In the genomic region with DNA sequence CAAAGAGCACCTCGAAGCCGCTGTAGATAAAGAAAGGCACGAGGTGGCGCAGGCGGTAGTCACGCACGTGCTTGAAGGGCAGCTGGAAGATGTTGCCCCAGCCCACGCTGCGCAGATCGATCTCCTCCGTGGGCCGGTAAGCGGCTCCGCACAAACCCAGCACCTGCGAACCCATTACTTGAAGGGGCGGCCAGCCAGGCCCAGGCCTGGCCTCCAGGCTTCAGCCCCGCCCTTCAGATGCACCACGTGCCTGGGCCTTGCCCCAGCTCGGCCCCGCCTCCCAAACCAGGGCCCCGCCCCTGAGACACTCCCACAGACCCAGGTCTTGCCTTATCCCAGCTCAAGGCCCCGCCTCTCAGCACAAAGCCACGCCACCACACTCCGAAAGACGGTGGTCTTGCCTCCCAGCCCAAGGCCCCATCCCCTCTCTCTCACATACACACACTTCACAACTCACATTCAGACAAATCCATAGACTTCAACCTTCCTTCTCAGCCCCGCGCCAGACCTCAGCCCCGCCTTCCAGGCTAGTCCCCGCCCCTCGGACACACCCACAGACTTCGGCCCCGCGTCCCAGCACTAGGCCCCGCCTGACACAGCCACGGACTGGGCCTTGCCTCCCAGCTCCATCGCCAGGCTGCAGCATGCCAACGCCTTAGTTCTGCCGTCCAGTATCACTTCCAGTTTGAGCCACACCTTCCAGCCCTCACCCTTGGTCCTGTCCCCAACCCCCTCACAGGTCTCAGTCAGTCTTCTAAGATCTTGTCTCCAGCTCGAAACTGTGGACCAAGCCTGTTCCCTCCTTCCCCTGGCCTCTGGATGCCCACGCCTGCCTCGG, we compare ENCODE assay signal across 9 cellular contexts. TPM values are rescaled to one million over a fixed set of nuclear protein-coding genes. Genes with fewer than 3 reads are reported as not detected.
DNase-seq lines count a peak whose midpoint lies in the region; ATAC-seq and TF ChIP-seq lines count a peak whose summit lies in the region.
"Had no signal": no experiment of that assay in that cellular context is flagged by ENCODE, and none has a peak within 500 bp of the region (broad histone marks: within the 10 kb centered on the region; RNA-seq: fewer than 3 reads in every experiment).

No MANE protein-coding gene starts in this region.

- H3K9me3 Mint-ChIP-seq in activated CD4-positive, alpha-beta T cell treated with anti-CD3 and anti-CD28 coated beads for 36 hours (ENCODE audit: low read depth): no peaks in the 10 kb centered on the region
- H3K9me3 Mint-ChIP-seq: CD8-positive, alpha-beta memory T cell had no signal

- H3K27me3 Mint-ChIP-seq in activated CD4-positive, alpha-beta T cell treated with anti-CD3 and anti-CD28 coated beads for 36 hours: no peaks in the 10 kb centered on the region
- H3K27me3 Mint-ChIP-seq: CD8-positive, alpha-beta memory T cell had no signal

- peak; percentile 91 for ATAC-seq in activated CD4-positive, alpha-beta T cell treated with anti-CD3 and anti-CD28 coated beads for 36 hours
- peak; percentile 79 for ATAC-seq in SK-N-SH treated with all-trans-retinoic acid at 6 μM for 48 hours
- ATAC-seq in esophagus mucosa: peak; percentile 62
- ATAC-seq in psoas muscle: peak; percentile 74 to 90 (median 82)

- H3K4me1 ChIP-seq in psoas muscle: no peaks in the 10 kb centered on the region

- WGBS in psoas muscle, 3 donors: 62 to 69% (median 65%) methylated on average over 36 to 41 of the region's 41 CpGs

- H3K27me3 ChIP-seq in psoas muscle (ENCODE audit: insufficient read depth in 3 of 3, low read length in 2 of 3): peaks cover 0 to 1% (median 0%) of the 10 kb centered on the region in 3 donors

- H3K4me3 Mint-ChIP-seq in activated CD4-positive, alpha-beta T cell treated with anti-CD3 and anti-CD28 coated beads for 36 hours: no peak overlapping the region

- H3K27ac Mint-ChIP-seq in activated CD4-positive, alpha-beta T cell treated with anti-CD3 and anti-CD28 coated beads for 36 hours: no peak overlapping the region

- POLR2A ChIA-PET in activated CD4-positive, alpha-beta T cell treated with anti-CD3 and anti-CD28 coated beads for 36 hours (lab: Charles Lee): no interaction called here

- H3K9me3 ChIP-seq in psoas muscle: no peaks in the 10 kb centered on the region

- H3K4me3 ChIP-seq in psoas muscle: no peak overlapping the region

- CTCF ChIA-PET in activated CD4-positive, alpha-beta T cell treated with anti-CD3 and anti-CD28 coated beads for 36 hours (lab: Charles Lee): no interaction called here

- no peak for TF ChIP-seq CTCF in psoas muscle (IDR thresholded peaks at IDR 0.05)

- H3K27ac ChIP-seq in psoas muscle: no peak overlapping the region

- peaks cover 20% of the 10 kb centered on the region for H3K4me1 Mint-ChIP-seq in activated CD4-positive, alpha-beta T cell treated with anti-CD3 and anti-CD28 coated beads for 36 hours

- H3K36me3 Mint-ChIP-seq in activated CD4-positive, alpha-beta T cell treated with anti-CD3 and anti-CD28 coated beads for 36 hours (ENCODE audit: low read depth): peaks cover 7% of the 10 kb centered on the region

- intact Hi-C loops in activated CD4-positive, alpha-beta T cell treated with anti-CD3 and anti-CD28 coated beads for 36 hours (cut with DNase I, micrococcal nuclease): no loop called here
- intact Hi-C loops in psoas muscle (cut with DNase I): no loop called here

- H3K36me3 ChIP-seq in psoas muscle (ENCODE audit: insufficient read depth in 1 of 2, low read depth in 1 of 2): no peaks in the 10 kb centered on the region

- peak; percentile 72 for DNase-seq in activated CD4-positive, alpha-beta T cell treated with anti-CD3 and anti-CD28 coated beads for 36 hours
- DNase-seq in activated CD4-positive, alpha-beta T cell treated with anti-CD3 and anti-CD28 coated beads, Interleukin-2, amount 50 U/mL, for 4 hours: no peak
- DNase-seq in psoas muscle (peak; percentile 63 to 80), NCI-H128 (lab: John Stamatoyannopoulos, UW; ENCODE audit: unreplicated experiment) (no peak), midbrain (lab: John Stamatoyannopoulos, UW) (no peak)
- DNase-seq in effector CD4-positive, alpha-beta T cell: no peak

TF ChIP-seq in SK-N-SH treated with all-trans-retinoic acid at 6 μM for 48 hours, 23 proteins besides CTCF, POLR2A, EP300 and RAD21:
- TF ChIP-seq, protein P1, sequence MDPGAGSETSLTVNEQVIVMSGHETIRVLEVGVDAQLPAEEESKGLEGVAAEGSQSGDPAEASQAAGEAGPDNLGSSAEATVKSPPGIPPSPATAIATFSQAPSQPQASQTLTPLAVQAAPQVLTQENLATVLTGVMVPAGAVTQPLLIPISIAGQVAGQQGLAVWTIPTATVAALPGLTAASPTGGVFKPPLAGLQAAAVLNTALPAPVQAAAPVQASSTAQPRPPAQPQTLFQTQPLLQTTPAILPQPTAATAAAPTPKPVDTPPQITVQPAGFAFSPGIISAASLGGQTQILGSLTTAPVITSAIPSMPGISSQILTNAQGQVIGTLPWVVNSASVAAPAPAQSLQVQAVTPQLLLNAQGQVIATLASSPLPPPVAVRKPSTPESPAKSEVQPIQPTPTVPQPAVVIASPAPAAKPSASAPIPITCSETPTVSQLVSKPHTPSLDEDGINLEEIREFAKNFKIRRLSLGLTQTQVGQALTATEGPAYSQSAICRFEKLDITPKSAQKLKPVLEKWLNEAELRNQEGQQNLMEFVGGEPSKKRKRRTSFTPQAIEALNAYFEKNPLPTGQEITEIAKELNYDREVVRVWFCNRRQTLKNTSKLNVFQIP (CRISPR knock-in tag; IDR thresholded peaks at IDR 0.05; ENCODE audit: borderline replicate concordance, low read depth): no peak
- no peak for TF ChIP-seq BACH2 (CRISPR knock-in tag; IDR thresholded peaks at IDR 0.05; ENCODE audit: borderline replicate concordance)
TF ChIP-seq in SK-N-SH treated with all-trans-retinoic acid at 6 μM for 48 hours: peak in this region for 0.

RNA-seq across cellular contexts. Expression of gene UNC93B1, which starts 7.1 kb away (rescaled TPM):
- total RNA-seq in activated CD4-positive, alpha-beta T cell treated with anti-CD3 and anti-CD28 coated beads for 36 hours: 10 to 100 TPM; 16.3 to 16.7 TPM
- total RNA-seq in esophagus mucosa (15.7 TPM), psoas muscle (1 to 10 TPM; 3.8 to 5.2 (median 4.8) TPM)
- polyA plus RNA-seq in psoas muscle: 1 to 10 TPM; 1.9 to 5.9 (median 4.0) TPM

RNA-seq across cellular contexts. Expression of gene ALDH3B1, which starts 13.3 kb away (rescaled TPM):
- total RNA-seq in activated CD4-positive, alpha-beta T cell treated with anti-CD3 and anti-CD28 coated beads for 36 hours: not detected
- 2.5 TPM for total RNA-seq in esophagus mucosa
- 1 to 10 TPM; 1.7 to 3.3 (median 2.2) TPM for total RNA-seq in psoas muscle
- polyA plus RNA-seq in psoas muscle: 1 to 10 TPM in 2 of 3 donors, under 1 TPM in 1; 0.83 to 1.8 (median 1.4) TPM

RNA-seq across cellular contexts. Expression of gene NDUFS8, which starts 33.6 kb away (rescaled TPM):
- 100 to 1,000 TPM; 108 to 113 TPM for total RNA-seq in activated CD4-positive, alpha-beta T cell treated with anti-CD3 and anti-CD28 coated beads for 36 hours
- 128 TPM for total RNA-seq in esophagus mucosa
- 100 to 1,000 TPM; 204 to 328 (median 241) TPM for total RNA-seq in psoas muscle
- polyA plus RNA-seq in psoas muscle: 100 to 1,000 TPM; 193 to 390 (median 328) TPM

RNA-seq across cellular contexts. Expression of gene TCIRG1, which starts 42.0 kb away (rescaled TPM):
- 100 to 1,000 TPM; 117 to 151 TPM for total RNA-seq in activated CD4-positive, alpha-beta T cell treated with anti-CD3 and anti-CD28 coated beads for 36 hours
- total RNA-seq in esophagus mucosa (36.2 TPM), psoas muscle (10 to 100 TPM; 11.4 to 14.6 (median 12.7) TPM)
- polyA plus RNA-seq in psoas muscle: 10 to 100 TPM; 10.9 to 20.1 (median 11.8) TPM

Comparison
In these comparisons a context has a peak if more than half of its experiments do, and no peak if none do; other contexts are left out.
1. DNase-seq: peak in activated CD4-positive, alpha-beta T cell treated with anti-CD3 and anti-CD28 coated beads for 36 hours (single experiment) and psoas muscle (2 of 2); none in activated CD4-positive, alpha-beta T cell treated with anti-CD3 and anti-CD28 coated beads, Interleukin-2, amount 50 U/mL, for 4 hours (0 of 2), NCI-H128 (single experiment), effector CD4-positive, alpha-beta T cell (single experiment) and midbrain (single experiment).
2. Peak in every context shown above with its lines, with median percentiles within 50 percentile points of each other: ATAC-seq.